14 cellular contexts compared by ENCODE assay signal in the genomic region with DNA sequence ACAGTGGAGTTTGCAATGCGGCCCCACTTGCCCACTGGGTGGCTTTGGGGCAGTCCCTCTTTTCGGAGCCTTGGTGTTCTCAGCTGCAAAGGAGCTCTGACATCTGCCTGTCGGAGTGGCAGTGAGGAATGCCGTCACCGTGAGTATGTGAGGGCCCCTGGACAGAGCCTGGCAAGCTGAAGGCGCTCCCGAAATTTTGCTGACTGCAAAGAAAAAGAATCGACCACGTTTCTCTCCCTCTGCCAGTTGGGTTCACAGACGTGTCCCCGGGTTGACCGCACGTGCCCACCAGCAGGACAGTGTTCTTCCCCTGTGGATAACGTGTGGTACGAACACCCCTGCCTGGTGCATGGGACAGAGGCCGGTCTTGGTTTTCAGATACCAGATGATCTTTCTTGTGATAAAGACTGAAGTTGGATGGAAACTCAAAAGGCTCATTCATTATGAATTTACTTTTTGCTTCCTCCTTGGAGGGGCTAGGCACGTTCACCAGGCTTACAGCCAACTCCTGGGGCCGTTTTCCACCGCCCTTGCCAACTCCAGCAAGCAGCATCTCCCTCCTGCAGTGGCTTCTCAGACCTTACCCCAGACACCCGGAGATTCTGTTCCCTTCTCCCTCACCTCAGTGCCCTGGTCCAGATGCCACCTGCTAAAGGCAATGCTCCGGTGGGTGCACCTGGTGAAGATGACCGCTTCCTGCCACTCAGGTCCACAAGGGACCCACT. TPM values are rescaled to one million over a fixed set of nuclear protein-coding genes. Genes with fewer than 3 reads are reported as not detected.
DNase-seq lines count a peak whose midpoint lies in the region; ATAC-seq and TF ChIP-seq lines count a peak whose summit lies in the region.
"Had no signal": no experiment of that assay in that cellular context is flagged by ENCODE, and none has a peak within 500 bp of the region (broad histone marks: within the 10 kb centered on the region; RNA-seq: fewer than 3 reads in every experiment).

No MANE protein-coding gene starts in this region.

- H3K36me3 ChIP-seq in BLaER1 = no peaks in the 10 kb centered on the region
- no peaks in the 10 kb centered on the region for H3K36me3 ChIP-seq in OCI-LY7 (ENCODE audit: insufficient read depth, low read length)
- peaks cover 93% of the 10 kb centered on the region for H3K36me3 ChIP-seq in neutrophil
- H3K36me3 ChIP-seq in Caco-2 (ENCODE audit: control insufficient read depth, insufficient read depth, low read length) = no peaks in the 10 kb centered on the region; the same call in 1 of the 2 replicates

- H3K9me3 Mint-ChIP-seq in chondrocyte (ENCODE audit: low read depth) = no peaks in the 10 kb centered on the region
- H3K9me3 Mint-ChIP-seq in activated CD8-positive, alpha-beta memory T cell treated with anti-CD3 and anti-CD28 coated beads, Interleukin-2, amount 10 ng/mL, durations not matched to agents 7 days and 5 days (ENCODE audit: low read depth) = no peaks in the 10 kb centered on the region
- no peaks in the 10 kb centered on the region for H3K9me3 Mint-ChIP-seq in Caco-2 (ENCODE audit: unreplicated experiment)

- peaks cover 48% of the 10 kb centered on the region for H3K4me1 ChIP-seq in BLaER1
- H3K4me1 ChIP-seq in OCI-LY7 (ENCODE audit: insufficient read depth, low read length, poor library complexity, severe bottlenecking) = peaks cover 7% of the 10 kb centered on the region
- peaks cover 21 to 23% of the 10 kb centered on the region in 2 experiments for H3K4me1 ChIP-seq in neutrophil (ENCODE audit: control insufficient read depth in 1 of 2, insufficient read depth in 1 of 2, low read depth in 1 of 2, low read length in 1 of 2)
- H3K4me1 ChIP-seq in Caco-2 = peaks cover 27% of the 10 kb centered on the region

- H3K36me3 Mint-ChIP-seq in chondrocyte (ENCODE audit: low read depth) = peaks cover 21% of the 10 kb centered on the region
- H3K36me3 Mint-ChIP-seq in activated CD8-positive, alpha-beta memory T cell treated with anti-CD3 and anti-CD28 coated beads, Interleukin-2, amount 10 ng/mL, durations not matched to agents 7 days and 5 days = peaks cover 25% of the 10 kb centered on the region
- peaks cover 9% of the 10 kb centered on the region for H3K36me3 Mint-ChIP-seq in Caco-2 (ENCODE audit: insufficient read depth, unreplicated experiment)

- no peaks in the 10 kb centered on the region for H3K27me3 Mint-ChIP-seq in chondrocyte (ENCODE audit: low read depth)
- no peaks in the 10 kb centered on the region for H3K27me3 Mint-ChIP-seq in activated CD8-positive, alpha-beta memory T cell treated with anti-CD3 and anti-CD28 coated beads, Interleukin-2, amount 10 ng/mL, durations not matched to agents 7 days and 5 days
- H3K27me3 Mint-ChIP-seq in Caco-2 (ENCODE audit: insufficient read depth, unreplicated experiment) = no peaks in the 10 kb centered on the region

- DNase-seq in OCI-LY7 (ENCODE audit: low spot score) = peak; percentile 51
- no peak for DNase-seq in chondrocyte (ENCODE audit: low spot score)
- no peak for DNase-seq in activated CD8-positive, alpha-beta memory T cell treated with anti-CD3 and anti-CD28 coated beads, Interleukin-2, amount 10 ng/mL, durations not matched to agents 7 days and 5 days
- no peak for DNase-seq in dedifferentiated amniotic fluid mesenchymal stem cell (ENCODE audit: extremely low spot score)
- DNase-seq in Caco-2 = no peak
- no peak for DNase-seq in D341Med (ENCODE audit: low spot score)
- DNase-seq: DMS53; H7; NCI-H2081 treated with DMSO at 0.1 percent for 48 hours; stimulated activated CD4-positive, alpha-beta T cell treated with anti-CD3 and anti-CD28 coated beads, Interleukin-15, amount 100 ng/mL, for 24 hours; trophoblast cell had no signal

- BruUV-seq in OCI-LY7 (replicated peaks; lab: Mats Ljungman, UMichigan) (no TSS peak), Caco-2 (replicated peaks; lab: Mats Ljungman, UMichigan) (no TSS peak)

- no peaks in the 10 kb centered on the region for H3K9me3 ChIP-seq in BLaER1
- no peaks in the 10 kb centered on the region for H3K9me3 ChIP-seq in OCI-LY7 (ENCODE audit: low read length)
- no peaks in the 10 kb centered on the region for H3K9me3 ChIP-seq in neutrophil
- no peaks in the 10 kb centered on the region for H3K9me3 ChIP-seq in Caco-2

- H3K4me3 ChIP-seq in BLaER1 = no peak overlapping the region
- H3K4me3 ChIP-seq in OCI-LY7 (ENCODE audit: low read depth, low read length, poor library complexity, severe bottlenecking) = no peak overlapping the region
- peak overlapping the region in 1 of 2 experiments; percentile 47 for H3K4me3 ChIP-seq in neutrophil (ENCODE audit: low read depth in 1 of 2, low read length in 1 of 2)
- no peak overlapping the region for H3K4me3 ChIP-seq in Caco-2 (ENCODE audit: low read depth, low read length)
- H3K4me3 ChIP-seq: lung had no signal

- intact Hi-C loops in OCI-LY7 (cut with micrococcal nuclease; ENCODE audit: unreplicated experiment) (no loop called here), Caco-2 (cut with micrococcal nuclease; ENCODE audit: unreplicated experiment) (no loop called here)

- no peaks in the 10 kb centered on the region for H4K20me1 ChIP-seq in BLaER1
- no peaks in the 10 kb centered on the region for H4K20me1 ChIP-seq in OCI-LY7 (ENCODE audit: insufficient read depth, low read length)

- CTCF ChIA-PET in OCI-LY7 (lab: Charles Lee; ENCODE audit: unreplicated experiment) (interaction anchor here (0.7 kb wide), 1 partner anchor 10 kb away, joined by 3 read pairs; no protein-coding TSS in a partner anchor), Caco-2 (lab: Charles Lee) (no interaction called here)
- CTCF ChIA-PET in activated CD8-positive, alpha-beta memory T cell treated with anti-CD3 and anti-CD28 coated beads, Interleukin-2, amount 10 ng/mL, durations not matched to agents 7 days and 5 days (lab: Charles Lee) = interaction anchor here (1.4 to 10.0 kb wide), 4 partner anchors 10 to 28 kb away, joined by 4 to 110 read pairs (median 13); no protein-coding TSS in a partner anchor

- TF ChIP-seq CTCF in OCI-LY7 (conservative IDR thresholded peaks at IDR 0.05; ENCODE audit: low read length) (no peak), chondrocyte (IDR thresholded peaks at IDR 0.05) (no peak), neutrophil (IDR thresholded peaks at IDR 0.05) (no peak), Caco-2 (IDR thresholded peaks at IDR 0.05; ENCODE audit: insufficient read depth in 1 of 2, low read depth in 1 of 2, low read length in 1 of 2, severe bottlenecking in 1 of 2, unreplicated experiment in 1 of 2) (no peak)

- H3K27me3 ChIP-seq in BLaER1 (no peaks in the 10 kb centered on the region), neutrophil (no peaks in the 10 kb centered on the region), Caco-2 (replicated peaks; ENCODE audit: control insufficient read depth, insufficient read depth, low read length) (no peaks in the 10 kb centered on the region)

- POLR2A ChIA-PET in OCI-LY7 (lab: Charles Lee) (no interaction called here), Caco-2 (lab: Charles Lee) (interaction anchor here (0.7 kb wide), 1 partner anchor 85 kb away, joined by 3 read pairs; no protein-coding TSS in a partner anchor)

- H3K4me1 Mint-ChIP-seq in chondrocyte (ENCODE audit: low read depth) (peaks cover 51% of the 10 kb centered on the region), Caco-2 (ENCODE audit: low read depth, unreplicated experiment) (peaks cover 23% of the 10 kb centered on the region)
- peaks cover 47% of the 10 kb centered on the region for H3K4me1 Mint-ChIP-seq in activated CD8-positive, alpha-beta memory T cell treated with anti-CD3 and anti-CD28 coated beads, Interleukin-2, amount 10 ng/mL, durations not matched to agents 7 days and 5 days

- no peaks in the 10 kb centered on the region for H3K79me2 ChIP-seq in OCI-LY7 (ENCODE audit: insufficient read depth, low read depth, low read length)

- peak overlapping the region; percentile 100 for H3K27ac Mint-ChIP-seq in chondrocyte (ENCODE audit: unreplicated experiment)
- no peak overlapping the region for H3K27ac Mint-ChIP-seq in activated CD8-positive, alpha-beta memory T cell treated with anti-CD3 and anti-CD28 coated beads, Interleukin-2, amount 10 ng/mL, durations not matched to agents 7 days and 5 days
- no peak overlapping the region for H3K27ac Mint-ChIP-seq in Caco-2 (ENCODE audit: unreplicated experiment)

- H3K27ac ChIP-seq in BLaER1 (no peak overlapping the region; the same call in 1 of the 2 replicates), OCI-LY7 (ENCODE audit: low read depth, low read length, poor library complexity, severe bottlenecking) (no peak overlapping the region), neutrophil (peak overlapping the region; percentile 79)

- H3K4me3 Mint-ChIP-seq in chondrocyte (ENCODE audit: unreplicated experiment) (no peak overlapping the region), Caco-2 (ENCODE audit: unreplicated experiment) (no peak overlapping the region)
- H3K4me3 Mint-ChIP-seq in activated CD8-positive, alpha-beta memory T cell treated with anti-CD3 and anti-CD28 coated beads, Interleukin-2, amount 10 ng/mL, durations not matched to agents 7 days and 5 days = no peak overlapping the region

- no peaks in the 10 kb centered on the region for H3K9me2 ChIP-seq in OCI-LY7 (ENCODE audit: insufficient read depth, low read length)

- no peak overlapping the region for H2AFZ ChIP-seq in OCI-LY7 (ENCODE audit: low read length)

- peak overlapping the region; percentile 85 for H3K4me2 ChIP-seq in BLaER1
- H3K4me2 ChIP-seq in OCI-LY7 (ENCODE audit: low read length) = no peak overlapping the region

- H3K9ac ChIP-seq in BLaER1 = 0 out of 2 replicates have a peak overlapping the region, but pooled peaks have one; percentile 44

- no peak for ATAC-seq in activated CD8-positive, alpha-beta memory T cell treated with anti-CD3 and anti-CD28 coated beads, Interleukin-2, amount 10 ng/mL, durations not matched to agents 7 days and 5 days

RNA-seq across cellular contexts. Expression of gene ECE1, which starts 29.7 kb away (rescaled TPM):
- total RNA-seq in OCI-LY7 (2014; rRNA removed; shearing (Covaris generic)) = 13.5 and 20.0 TPM in 2 replicates
- 25.3 and 32.8 TPM in 2 replicates for total RNA-seq in OCI-LY7 (2022)
- total RNA-seq in chondrocyte = 83.7 to 99.2 TPM (median 98.5 TPM) in 3 replicates
- total RNA-seq in activated CD8-positive, alpha-beta memory T cell treated with anti-CD3 and anti-CD28 coated beads, Interleukin-2, amount 10 ng/mL, durations not matched to agents 7 days and 5 days = 10 to 100 TPM; 46.6 to 87.5 TPM
- 49.6 and 50.2 TPM in 2 replicates for total RNA-seq in Caco-2 (2022)
